In genomic region chr2:11250400-11251277, GRCh38 we compare ENCODE assay signal across 22 cellular contexts.
DNase-seq lines count a peak whose midpoint lies in the region; ATAC-seq, FAIRE-seq and TF ChIP-seq lines count a peak whose summit lies in the region.
"Had no signal": no experiment of that assay in that cellular context is flagged by ENCODE, and none has a peak within 500 bp of the region (broad histone marks: within the 10 kb centered on the region; RNA-seq: fewer than 3 reads in every experiment).

No MANE protein-coding gene starts in this region.

- TF ChIP-seq EP300 in upper lobe of left lung (IDR thresholded peaks at IDR 0.05): no peak

- TF ChIP-seq POLR2A in upper lobe of left lung (IDR thresholded peaks at IDR 0.05): no peak

- H3K27me3 ChIP-seq in GM23248 (replicated peaks; ENCODE audit: insufficient read depth): no peaks in the 10 kb centered on the region
- no peaks in the 10 kb centered on the region for H3K27me3 ChIP-seq in astrocyte (ENCODE audit: insufficient read depth, low read length)
- H3K27me3 ChIP-seq in upper lobe of left lung: no peaks in the 10 kb centered on the region
- H3K27me3 ChIP-seq: suprapubic skin had no signal

- peaks cover 17% of the 10 kb centered on the region for H3K4me1 ChIP-seq in GM23248 (ENCODE audit: insufficient read depth)
- H3K4me1 ChIP-seq in astrocyte (ENCODE audit: insufficient read depth, low read length): no peaks in the 10 kb centered on the region
- peaks cover 0 to 12% (median 9%) of the 10 kb centered on the region in 4 donors for H3K4me1 ChIP-seq in upper lobe of left lung

- 46 to 63% methylated on average over 4 of the region's 4 CpGs for WGBS in GM23248 (ENCODE audit: low coverage in 1 of 2, low lambda C conversion rate in 2 of 2, missing lambda C conversion rate in 2 of 2), 2 experiments
- WGBS in upper lobe of left lung, 2 donors: 85 to 87% methylated on average over 4 of the region's 4 CpGs

- no peaks in the 10 kb centered on the region for H3K9me3 Mint-ChIP-seq in astrocyte (ENCODE audit: unreplicated experiment)

- no peak for TF ChIP-seq CTCF in astrocyte (IDR thresholded peaks at IDR 0.05; ENCODE audit: insufficient read depth, low read depth, low read length)
- no peak for TF ChIP-seq CTCF in upper lobe of left lung (IDR thresholded peaks at IDR 0.05)

- H2AFZ ChIP-seq in GM23248 (no peak overlapping the region), astrocyte (ENCODE audit: low read depth, low read length) (no peak overlapping the region)

- H3K27ac ChIP-seq in GM23248 (no peak overlapping the region), astrocyte (ENCODE audit: low read depth, low read length) (no peak overlapping the region), upper lobe of left lung (no peak overlapping the region)
- H3K27ac ChIP-seq: suprapubic skin, VCaP had no signal

- H3K4me3 ChIP-seq in GM23248 (no peak overlapping the region), astrocyte (ENCODE audit: insufficient read depth, low read depth, low read length) (no peak overlapping the region), upper lobe of left lung (no peak overlapping the region)
- H3K4me3 ChIP-seq: suprapubic skin had no signal

- H3K4me1 Mint-ChIP-seq in astrocyte (ENCODE audit: low read depth, unreplicated experiment): peaks cover 10% of the 10 kb centered on the region

- H3K4me3 Mint-ChIP-seq in astrocyte (ENCODE audit: unreplicated experiment): no peak overlapping the region

- FAIRE-seq in astrocyte (lab: Jason Lieb, UNC): no peak

- H3K79me2 ChIP-seq in GM23248 (ENCODE audit: insufficient read depth) (peaks cover 78% of the 10 kb centered on the region), astrocyte (ENCODE audit: insufficient read depth, low read length) (peaks cover 34% of the 10 kb centered on the region)

- H3K36me3 Mint-ChIP-seq in astrocyte (ENCODE audit: low read depth, unreplicated experiment): peaks cover 3% of the 10 kb centered on the region

- no peaks in the 10 kb centered on the region for H3K9me3 ChIP-seq in GM23248 (ENCODE audit: low read depth)
- H3K9me3 ChIP-seq in astrocyte (ENCODE audit: insufficient read depth, low read depth, low read length): no peaks in the 10 kb centered on the region
- H3K9me3 ChIP-seq in upper lobe of left lung: no peaks in the 10 kb centered on the region
- H3K9me3 ChIP-seq: suprapubic skin had no signal

- no peaks in the 10 kb centered on the region for H3K27me3 Mint-ChIP-seq in astrocyte (ENCODE audit: low read depth, unreplicated experiment)

- in situ Hi-C loops in GM23248 (cut with MboI): no loop called here

- no peaks in the 10 kb centered on the region for H3F3A ChIP-seq in GM23248 (ENCODE audit: insufficient read depth)

- DNase-seq in GM23248 (peak; percentile 38), astrocyte (ENCODE audit: low read depth) (peak; percentile 37), hepatic stellate cell (ENCODE audit: low spot score) (peak; percentile 7), putamen (ENCODE audit: low spot score) (peak; percentile 57), upper lobe of left lung (no peak), NCI-H2171 treated with DMSO at 0.1 percent for 48 hours (lab: John Stamatoyannopoulos, UW) (no peak), NCI-H2107 treated with DMSO at 0.1 percent for 48 hours (lab: John Stamatoyannopoulos, UW; ENCODE audit: unreplicated experiment) (no peak)
- DNase-seq: activated CD4-positive, alpha-beta T cell treated with anti-CD3 and anti-CD28 coated beads, Interleukin-2, amount 50 U/mL, for 4 hours; activated naive CD4-positive, alpha-beta T cell; activated T-cell treated with anti-CD3 and anti-CD28 coated beads for 4 hours; aorta; GOT3; left ventricle myocardium superior; NCI-H1417 treated with DMSO at 0.1 percent for 48 hours; NCI-H748 treated with DMSO at 0.1 percent for 48 hours; occipital lobe; right cardiac atrium; SIG-M5; stimulated activated CD4-positive, alpha-beta T cell treated with anti-CD3 and anti-CD28 coated beads, Interleukin-15, amount 100 ng/mL, for 24 hours; T-helper 2 cell had no signal

- H3K9ac ChIP-seq in GM23248 (no peak overlapping the region), astrocyte (ENCODE audit: low read length) (no peak overlapping the region)

- no peak for ATAC-seq in upper lobe of left lung (ENCODE audit: low FRiP score in 2 of 2)
- ATAC-seq: left ventricle myocardium superior, right cardiac atrium had no signal

- peak overlapping the region; percentile 29 for H3K27ac Mint-ChIP-seq in astrocyte (ENCODE audit: unreplicated experiment)

- H3K4me2 ChIP-seq in GM23248 (ENCODE audit: unreplicated experiment) (peak overlapping the region; percentile 15), astrocyte (ENCODE audit: low read length) (peak overlapping the region; percentile 50)

- no peaks in the 10 kb centered on the region for H3K9me2 ChIP-seq in GM23248 (ENCODE audit: insufficient read depth)

- H4K20me1 ChIP-seq in GM23248 (ENCODE audit: insufficient read depth) (no peaks in the 10 kb centered on the region), astrocyte (ENCODE audit: insufficient read depth, low read length) (peaks cover 22% of the 10 kb centered on the region)

- peaks cover 15% of the 10 kb centered on the region; the same call in 1 of the 2 replicates for H3K36me3 ChIP-seq in GM23248 (ENCODE audit: low read depth)
- no peaks in the 10 kb centered on the region for H3K36me3 ChIP-seq in astrocyte (ENCODE audit: insufficient read depth, low read length)
- peaks cover 0 to 21% (median 2%) of the 10 kb centered on the region in 4 donors for H3K36me3 ChIP-seq in upper lobe of left lung

Comparison
In these comparisons a context has a peak if more than half of its experiments do, and no peak if none do; other contexts are left out.
1. DNase-seq: peak in GM23248 (single experiment), astrocyte (single experiment), hepatic stellate cell (single experiment) and putamen (single experiment); none in upper lobe of left lung (0 of 2), NCI-H2171 treated with DMSO at 0.1 percent for 48 hours (single experiment) and NCI-H2107 treated with DMSO at 0.1 percent for 48 hours (single experiment).